ENCODE assay signal across 10 cellular contexts in the genomic region with DNA sequence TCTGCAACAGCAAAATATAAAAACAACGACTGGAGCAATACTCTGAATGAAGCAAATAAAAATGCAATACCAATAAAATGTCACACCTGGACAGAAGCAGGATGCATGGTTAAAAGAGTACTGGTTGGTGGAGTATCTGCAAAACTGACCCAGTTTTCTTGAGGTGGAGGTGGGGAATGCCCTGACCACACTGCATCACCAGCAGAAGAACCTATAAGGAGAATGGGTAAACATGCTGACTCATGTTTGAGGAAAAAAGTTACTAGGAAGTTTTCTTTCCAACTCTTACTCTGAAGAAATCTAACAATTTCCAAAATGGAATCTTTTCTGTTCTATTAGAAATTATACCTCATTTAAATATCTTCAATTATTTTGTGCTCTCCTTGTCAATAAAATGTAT. TPM values are rescaled to one million over a fixed set of nuclear protein-coding genes. Genes with fewer than 3 reads are reported as not detected.
DNase-seq lines count a peak whose midpoint lies in the region; ATAC-seq, FAIRE-seq and TF ChIP-seq lines count a peak whose summit lies in the region.
"Had no signal": no experiment of that assay in that cellular context is flagged by ENCODE, and none has a peak within 500 bp of the region (broad histone marks: within the 10 kb centered on the region; RNA-seq: fewer than 3 reads in every experiment).

No MANE protein-coding gene starts in this region.

- intact Hi-C loops in activated CD8-positive, alpha-beta T cell treated with anti-CD3 and anti-CD28 coated beads for 36 hours (cut with micrococcal nuclease): no loop called here

- H4K20me1 ChIP-seq in keratinocyte (ENCODE audit: control insufficient read depth, extremely low read depth, insufficient read depth, low read length): no peaks in the 10 kb centered on the region

- no peak overlapping the region for H3K9ac ChIP-seq in keratinocyte (ENCODE audit: control insufficient read depth, extremely low read depth, insufficient read depth, low read length)

- DNase-seq in GM04503 (ENCODE audit: low read depth): peak; percentile 15
- peak; percentile 64 for DNase-seq in activated CD8-positive, alpha-beta T cell treated with anti-CD3 and anti-CD28 coated beads for 36 hours
- DNase-seq in keratinocyte (ENCODE audit: low read depth, low spot score): no peak
- no peak for DNase-seq in globus pallidus (ENCODE audit: low spot score)
- DNase-seq in inferior parietal cortex (ENCODE audit: extremely low spot score): no peak
- no peak for DNase-seq in cerebellar nuclear complex (lab: John Stamatoyannopoulos, UW)
- DNase-seq: pancreas had no signal

- ATAC-seq in HG02588 (IDR thresholded peaks at IDR 0.05; ENCODE audit: unreplicated experiment) (peak; percentile 79), GM19023 (IDR thresholded peaks at IDR 0.05; ENCODE audit: unreplicated experiment) (no peak)
- ATAC-seq in activated CD8-positive, alpha-beta T cell treated with anti-CD3 and anti-CD28 coated beads for 36 hours: peak; percentile 52

- no peaks in the 10 kb centered on the region for H3K27me3 Mint-ChIP-seq in activated CD8-positive, alpha-beta T cell treated with anti-CD3 and anti-CD28 coated beads for 36 hours

- no peak overlapping the region for H3K4me3 Mint-ChIP-seq in activated CD8-positive, alpha-beta T cell treated with anti-CD3 and anti-CD28 coated beads for 36 hours

- H3K9me3 Mint-ChIP-seq in activated CD8-positive, alpha-beta T cell treated with anti-CD3 and anti-CD28 coated beads for 36 hours: no peaks in the 10 kb centered on the region

- no peaks in the 10 kb centered on the region for H3K9me3 ChIP-seq in keratinocyte (ENCODE audit: control insufficient read depth, low read depth, low read length)
- H3K9me3 ChIP-seq: pancreas, thoracic aorta had no signal

- dilution Hi-C loops in keratinocyte (cut with MboI; ENCODE audit: extremely low pct_ligation_motif_present, low sequenced_read_pairs): no loop called here

- TF ChIP-seq CTCF in activated CD8-positive, alpha-beta T cell treated with anti-CD3 and anti-CD28 coated beads for 36 hours (IDR thresholded peaks at IDR 0.05): no peak
- TF ChIP-seq CTCF in keratinocyte (optimal IDR thresholded peaks at IDR 0.05 in 1 of 3, IDR thresholded peaks at IDR 0.05 in 1 of 3, conservative IDR thresholded peaks at IDR 0.05 in 1 of 3; ENCODE audit: extremely low read depth in 1 of 3, insufficient read depth in 2 of 3, low read length in 3 of 3): no peak

- CTCF ChIA-PET in activated CD8-positive, alpha-beta T cell treated with anti-CD3 and anti-CD28 coated beads for 36 hours (lab: Charles Lee): no interaction called here

- H3K27ac ChIP-seq in keratinocyte (ENCODE audit: control insufficient read depth, insufficient read depth, low read length): peak overlapping the region; percentile 58
- H3K27ac ChIP-seq: pancreas, thoracic aorta had no signal

- H3K79me2 ChIP-seq in keratinocyte (ENCODE audit: control insufficient read depth, insufficient read depth, low read length): peaks cover 32% of the 10 kb centered on the region

- H3K4me2 ChIP-seq in keratinocyte (ENCODE audit: control insufficient read depth, extremely low read depth, insufficient read depth, low read depth, low read length): no peak overlapping the region

- peaks cover 4 to 23% of the 10 kb centered on the region in 2 experiments for H3K36me3 ChIP-seq in keratinocyte (ENCODE audit: control insufficient read depth in 2 of 2, extremely low read depth in 1 of 2, insufficient read depth in 2 of 2, low read length in 2 of 2)
- H3K36me3 ChIP-seq: thoracic aorta had no signal

- H3K4me1 Mint-ChIP-seq in activated CD8-positive, alpha-beta T cell treated with anti-CD3 and anti-CD28 coated beads for 36 hours (ENCODE audit: low read depth): peaks cover 44% of the 10 kb centered on the region

- FAIRE-seq in keratinocyte (lab: Jason Lieb, UNC): no peak

- H2AFZ ChIP-seq in keratinocyte (ENCODE audit: control insufficient read depth, low read length): no peak overlapping the region

- H3K4me3 ChIP-seq in keratinocyte (ENCODE audit: control insufficient read depth in 2 of 3, extremely low read depth in 1 of 3, insufficient read depth in 2 of 3, low read depth in 1 of 3, low read length in 3 of 3): no peak overlapping the region
- H3K4me3 ChIP-seq: pancreas, thoracic aorta had no signal

- no peaks in the 10 kb centered on the region for H3K9me1 ChIP-seq in keratinocyte (ENCODE audit: control insufficient read depth, extremely low read depth, insufficient read depth, low read length)

- peaks cover 20% of the 10 kb centered on the region for H3K4me1 ChIP-seq in keratinocyte (ENCODE audit: control insufficient read depth, extremely low read depth, insufficient read depth, low read length)

- no peaks in the 10 kb centered on the region for H3K27me3 ChIP-seq in keratinocyte (ENCODE audit: control insufficient read depth, extremely low read depth, insufficient read depth, low read length)
- H3K27me3 ChIP-seq: pancreas had no signal

- POLR2A ChIA-PET in activated CD8-positive, alpha-beta T cell treated with anti-CD3 and anti-CD28 coated beads for 36 hours (lab: Charles Lee): interaction anchor here (0.6 kb wide), 1 partner anchor 12 kb away, joined by 3 read pairs; no protein-coding TSS in a partner anchor

- no peak overlapping the region for H3K27ac Mint-ChIP-seq in activated CD8-positive, alpha-beta T cell treated with anti-CD3 and anti-CD28 coated beads for 36 hours

- H3K36me3 Mint-ChIP-seq in activated CD8-positive, alpha-beta T cell treated with anti-CD3 and anti-CD28 coated beads for 36 hours (ENCODE audit: low read depth): peaks cover 40% of the 10 kb centered on the region

RNA-seq across cellular contexts. Expression of gene REPS1, which starts 43.6 kb away (rescaled TPM):
- total RNA-seq in activated CD8-positive, alpha-beta T cell treated with anti-CD3 and anti-CD28 coated beads for 36 hours: 10 to 100 TPM; 44.9 to 46.6 TPM
- 42.9 to 61.3 TPM (median 55.0 TPM) in 3 replicates for polyA plus RNA-seq in keratinocyte
- polyA plus RNA-seq in keratinocyte (2011; ENCODE audit: low read depth): 66.3 TPM
- polyA plus RNA-seq in keratinocyte (2011; cell fraction: cytosol; rRNA removed): 36.5 and 64.8 TPM in 2 replicates
- polyA plus RNA-seq in keratinocyte (2011; cell fraction: nucleus; rRNA removed): 56.1 and 60.5 TPM in 2 replicates
- 35.5 and 49.1 TPM in 2 replicates for polyA plus RNA-seq in keratinocyte (2012; ENCODE audit: low replicate concordance)
- 35.4 to 79.6 TPM (median 63.7 TPM) in 3 replicates for polyA minus RNA-seq in keratinocyte
- polyA minus RNA-seq in keratinocyte (2011; cell fraction: cytosol; rRNA and poly(A)+ RNA removed): 42.8 TPM
- polyA minus RNA-seq in keratinocyte (2011; cell fraction: nucleus; rRNA and poly(A)+ RNA removed): 42.2 and 78.7 TPM in 2 replicates

Comparison
In these comparisons a context has a peak if more than half of its experiments do, and no peak if none do; other contexts are left out.
1. DNase-seq: peak in GM04503 (single experiment) and activated CD8-positive, alpha-beta T cell treated with anti-CD3 and anti-CD28 coated beads for 36 hours (single experiment); none in keratinocyte (single experiment), globus pallidus (single experiment), inferior parietal cortex (single experiment) and cerebellar nuclear complex (0 of 2).